Comparison of ENCODE assay signal across 9 cellular contexts in the genomic region with DNA sequence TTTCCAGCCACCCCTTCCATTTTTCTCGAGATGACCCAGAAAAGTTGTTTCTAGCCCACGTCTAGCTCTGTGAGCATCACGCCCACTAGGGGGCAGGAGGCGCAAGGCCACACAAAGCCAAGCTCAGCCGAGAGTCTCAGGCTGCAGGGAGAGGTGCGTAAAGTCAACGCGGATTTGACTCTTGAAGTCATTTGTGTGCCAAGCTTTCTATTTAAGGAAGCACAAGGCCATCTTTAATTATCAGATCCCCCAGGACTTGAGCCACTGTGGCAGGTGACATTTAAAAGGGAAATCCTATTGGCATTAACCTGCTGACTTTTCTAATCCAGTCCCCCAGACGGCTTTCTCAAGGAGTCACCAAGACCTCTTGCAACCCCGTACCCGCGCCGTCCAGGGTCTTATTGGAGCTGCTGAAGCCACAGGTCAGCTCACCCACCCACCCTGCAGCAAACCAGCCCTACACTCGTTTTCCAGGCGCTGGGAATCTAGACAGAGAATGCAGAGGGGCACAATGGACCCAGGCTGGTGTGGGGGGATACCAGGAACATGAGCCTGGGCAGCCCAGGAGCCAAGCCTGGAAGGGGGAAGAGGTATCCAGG.
A peak's percentile ranks its signal among the peaks of the same experiment; 100 is the strongest.
DNase-seq lines count a peak whose midpoint lies in the region; ATAC-seq, FAIRE-seq and TF ChIP-seq lines count a peak whose summit lies in the region.
"Had no signal": no experiment of that assay in that cellular context is flagged by ENCODE, and none has a peak within 500 bp of the region (broad histone marks: within the 10 kb centered on the region; RNA-seq: fewer than 3 reads in every experiment).

No MANE protein-coding gene starts in this region.

- H3K4me3 ChIP-seq in bronchial epithelial cell (ENCODE audit: low read depth, low read length) (no peak overlapping the region), kidney (ENCODE audit: low read length in 2 of 2) (no peak overlapping the region)

- no peaks in the 10 kb centered on the region for H3K36me3 ChIP-seq in bronchial epithelial cell (ENCODE audit: control insufficient read depth, insufficient read depth, low read length)
- H3K36me3 ChIP-seq in kidney (ENCODE audit: control insufficient read depth in 1 of 2, insufficient read depth in 2 of 2, low read length in 2 of 2): peaks cover 3 to 8% of the 10 kb centered on the region in 2 donors

- FAIRE-seq in bronchial epithelial cell (lab: Jason Lieb, UNC) (no peak), kidney (lab: Jason Lieb, UNC) (no peak)
- FAIRE-seq: endometrium had no signal

- H3K27ac ChIP-seq in kidney (ENCODE audit: low read depth in 2 of 2, low read length in 2 of 2): no peak overlapping the region

- H3K9ac ChIP-seq in kidney (ENCODE audit: low read length in 2 of 2): no peak overlapping the region

- DNase-seq in EH (ENCODE audit: low read depth): peak; percentile 84
- DNase-seq in NCI-H345 (lab: John Stamatoyannopoulos, UW): peak; percentile 67
- DNase-seq in bronchial epithelial cell (ENCODE audit: low read depth): peak; percentile 59
- peak; percentile 92 for DNase-seq in kidney
- peak; percentile 67 to 68 for DNase-seq in stimulated activated CD4-positive, alpha-beta T cell treated with anti-CD3 and anti-CD28 coated beads, Interleukin-1b, Interleukin-23, amount 100 ng/mL, for 1 hour (ENCODE audit: low read depth in 2 of 2)

- peaks cover 10% of the 10 kb centered on the region in 2 donors for H3K4me1 ChIP-seq in kidney (ENCODE audit: control insufficient read depth in 1 of 2, insufficient read depth in 1 of 2, low read depth in 1 of 2, low read length in 2 of 2)

- peak; percentile 92 for TF ChIP-seq CTCF in bronchial epithelial cell (IDR thresholded peaks at IDR 0.05; ENCODE audit: insufficient read depth, low read length, severe bottlenecking)
- peak; percentile 99 for TF ChIP-seq CTCF in kidney (IDR thresholded peaks at IDR 0.05; ENCODE audit: borderline replicate concordance, extremely low read depth, insufficient read depth)

- H3K27me3 ChIP-seq in bronchial epithelial cell (ENCODE audit: control insufficient read depth, insufficient read depth, low read length): no peaks in the 10 kb centered on the region

- ATAC-seq in HG02798 (IDR thresholded peaks at IDR 0.05; ENCODE audit: poor library complexity, unreplicated experiment) (peak; percentile 50), GM18873 (IDR thresholded peaks at IDR 0.05; ENCODE audit: low FRiP score, unreplicated experiment) (no peak)
- peak; percentile 46 to 47 for ATAC-seq in activated CD4-positive, CD25-positive, alpha-beta regulatory T cell treated with anti-CD3 and anti-CD28 coated beads, Interleukin-2, amount 50 U/mL, for 24 hours

- intact Hi-C loops in kidney (cut with DNase I): loop anchor here (5.0 kb wide), 1 partner anchor 109 kb away; no protein-coding TSS in a partner anchor

- H3K9me3 ChIP-seq in kidney (ENCODE audit: control insufficient read depth in 1 of 2, low read length in 2 of 2): no peaks in the 10 kb centered on the region
